2 cellular contexts compared by ENCODE assay signal in genomic region chr1:19400875-19401854, GRCh38.
TF ChIP-seq lines count a peak whose summit lies in the region.

No MANE protein-coding gene starts in this region.

TF ChIP-seq in GM12878, 131 proteins besides CTCF, POLR2A, EP300 and RAD21 (continued from another document and continues in another):
- TF ChIP-seq MLLT1 (IDR thresholded peaks at IDR 0.05) (no peak), IRF4 (IDR thresholded peaks at IDR 0.05; ENCODE audit: low read depth, low read length) (no peak), STAT3 (IDR thresholded peaks at IDR 0.05; ENCODE audit: low read depth, low read length) (no peak), NR2C1 (IDR thresholded peaks at IDR 0.05) (no peak), CHD1 (IDR thresholded peaks at IDR 0.05; ENCODE audit: low read depth, low read length) (no peak), REST (IDR thresholded peaks at IDR 0.05; ENCODE audit: low read depth, low read length) (no peak), E2F8 (IDR thresholded peaks at IDR 0.05; ENCODE audit: low read depth, partially characterized antibody) (no peak), BCL3 (IDR thresholded peaks at IDR 0.05; ENCODE audit: borderline replicate concordance, insufficient read depth, low read depth, low read length, poor library complexity, severe bottlenecking) (no peak), RCOR1 (conservative IDR thresholded peaks at IDR 0.05; ENCODE audit: low read depth, low read length) (no peak), RELB (IDR thresholded peaks at IDR 0.05; ENCODE audit: low read depth) (no peak), MTA2 (IDR thresholded peaks at IDR 0.05; ENCODE audit: low read depth) (no peak), MAX (IDR thresholded peaks at IDR 0.05; ENCODE audit: low read depth, low read length) (no peak), CHD4 (IDR thresholded peaks at IDR 0.05) (no peak)

TF ChIP-seq in HEK293T, 16 proteins besides CTCF, POLR2A, EP300 and RAD21 (continued from another document):
- no peak for TF ChIP-seq CTBP1 (IDR thresholded peaks at IDR 0.05; ENCODE audit: borderline replicate concordance)
- TF ChIP-seq PKNOX1 (IDR thresholded peaks at IDR 0.05) = no peak
- no peak for TF ChIP-seq SP1 (IDR thresholded peaks at IDR 0.05)
